In genomic region chr4:137597751-137598493, GRCh38 we compare ENCODE assay signal across 27 cellular contexts.
DNase-seq lines count a peak whose midpoint lies in the region; ATAC-seq, FAIRE-seq and TF ChIP-seq lines count a peak whose summit lies in the region.
"Had no signal": no experiment of that assay in that cellular context is flagged by ENCODE, and none has a peak within 500 bp of the region (broad histone marks: within the 10 kb centered on the region; RNA-seq: fewer than 3 reads in every experiment).

No MANE protein-coding gene starts in this region.

- peaks cover 6% of the 10 kb centered on the region for H3K4me1 Mint-ChIP-seq in astrocyte (ENCODE audit: low read depth, unreplicated experiment)
- H3K4me1 Mint-ChIP-seq in type B pancreatic cell (ENCODE audit: unreplicated experiment) = peaks cover 31% of the 10 kb centered on the region
- H3K4me1 Mint-ChIP-seq: CD4-positive, alpha-beta memory T cell; IgD-negative memory B cell had no signal

- peak; percentile 51 for ATAC-seq in Right ventricle myocardium superior (ENCODE audit: poor library complexity)
- ATAC-seq in left ventricle myocardium superior = peak; percentile 65
- ATAC-seq: GM12878, PC-3 had no signal

- H3K9me3 ChIP-seq in astrocyte (ENCODE audit: insufficient read depth, low read depth, low read length) (no peaks in the 10 kb centered on the region), osteoblast (ENCODE audit: low read depth, low read length) (no peaks in the 10 kb centered on the region)
- H3K9me3 ChIP-seq: BE2C, SJSA1 had no signal

- H3K79me2 ChIP-seq in astrocyte (ENCODE audit: insufficient read depth, low read length) (no peaks in the 10 kb centered on the region), osteoblast (ENCODE audit: insufficient read depth, low read length) (no peaks in the 10 kb centered on the region)

- H2AFZ ChIP-seq in astrocyte (ENCODE audit: low read depth, low read length) (no peak overlapping the region), osteoblast (ENCODE audit: low read length) (no peak overlapping the region)
- H2AFZ ChIP-seq: GM23248 had no signal

- H4K20me1 ChIP-seq in astrocyte (ENCODE audit: insufficient read depth, low read length) (no peaks in the 10 kb centered on the region), osteoblast (ENCODE audit: insufficient read depth, low read length) (no peaks in the 10 kb centered on the region)

- H3K27me3 Mint-ChIP-seq in astrocyte (ENCODE audit: low read depth, unreplicated experiment) = no peaks in the 10 kb centered on the region
- no peaks in the 10 kb centered on the region for H3K27me3 Mint-ChIP-seq in type B pancreatic cell
- H3K27me3 Mint-ChIP-seq: CD4-positive, alpha-beta memory T cell; IgD-negative memory B cell had no signal

- no peak for FAIRE-seq in astrocyte (lab: Jason Lieb, UNC)
- FAIRE-seq: GM12878 had no signal

- H3K36me3 Mint-ChIP-seq in astrocyte (ENCODE audit: low read depth, unreplicated experiment) = no peaks in the 10 kb centered on the region
- no peaks in the 10 kb centered on the region for H3K36me3 Mint-ChIP-seq in type B pancreatic cell
- H3K36me3 Mint-ChIP-seq: CD4-positive, alpha-beta memory T cell; IgD-negative memory B cell had no signal

- no peak overlapping the region for H3K4me2 ChIP-seq in astrocyte (ENCODE audit: low read length)
- H3K4me2 ChIP-seq in osteoblast (ENCODE audit: insufficient read depth, low read length) = peak overlapping the region; percentile 16

- no peaks in the 10 kb centered on the region for H3K27me3 ChIP-seq in astrocyte (ENCODE audit: insufficient read depth, low read length)
- no peaks in the 10 kb centered on the region for H3K27me3 ChIP-seq in osteoblast (ENCODE audit: insufficient read depth, low read length)
- H3K27me3 ChIP-seq: BE2C, SJSA1 had no signal

- H3K36me3 ChIP-seq in astrocyte (ENCODE audit: insufficient read depth, low read length) (no peaks in the 10 kb centered on the region), osteoblast (ENCODE audit: insufficient read depth, low read length) (no peaks in the 10 kb centered on the region)
- H3K36me3 ChIP-seq: BE2C, SJSA1 had no signal

- H3K9ac ChIP-seq in astrocyte (ENCODE audit: low read length) = no peak overlapping the region
- H3K9ac ChIP-seq: GM23248 had no signal

- H3K4me3 Mint-ChIP-seq in astrocyte (ENCODE audit: unreplicated experiment) (no peak overlapping the region), type B pancreatic cell (no peak overlapping the region)
- H3K4me3 Mint-ChIP-seq: CD4-positive, alpha-beta memory T cell; IgD-negative memory B cell had no signal

- intact Hi-C loops in Right ventricle myocardium superior (cut with DNase I) (no loop called here), cardiac septum (cut with DNase I) (no loop called here), left ventricle myocardium superior (cut with micrococcal nuclease) (no loop called here)

- H3K4me1 ChIP-seq in astrocyte (ENCODE audit: insufficient read depth, low read length) = no peaks in the 10 kb centered on the region
- peaks cover 2% of the 10 kb centered on the region for H3K4me1 ChIP-seq in osteoblast (ENCODE audit: insufficient read depth, low read length)

- H3K27ac ChIP-seq in astrocyte (ENCODE audit: low read depth, low read length) = no peak overlapping the region
- no peak overlapping the region for H3K27ac ChIP-seq in osteoblast (ENCODE audit: low read depth, low read length)
- H3K27ac ChIP-seq: GM23248, RWPE1, SJSA1 had no signal

- H3K4me3 ChIP-seq in astrocyte (ENCODE audit: insufficient read depth, low read depth, low read length) (no peak overlapping the region), osteoblast (ENCODE audit: insufficient read depth, low read length) (no peak overlapping the region)
- H3K4me3 ChIP-seq: GM12878, GM23248, SJSA1 had no signal

- H3K27ac Mint-ChIP-seq in astrocyte (ENCODE audit: unreplicated experiment) (no peak overlapping the region), type B pancreatic cell (no peak overlapping the region)
- H3K27ac Mint-ChIP-seq: CD4-positive, alpha-beta memory T cell; IgD-negative memory B cell had no signal

- DNase-seq in Right ventricle myocardium superior = no peak
- DNase-seq in cardiac septum (ENCODE audit: low spot score) = no peak
- DNase-seq in astrocyte (ENCODE audit: low read depth) = peak; percentile 6
- DNase-seq in left ventricle myocardium superior = no peak
- DNase-seq in osteoblast (ENCODE audit: insufficient read length, low spot score, missing footprints) = no peak
- no peak for DNase-seq in stimulated activated naive CD4-positive, alpha-beta T cell treated with Interleukin-2 at 50 U/mL for 16 hours (lab: John Stamatoyannopoulos, UW)
- no peak for DNase-seq in type B pancreatic cell (ENCODE audit: extremely low spot score, unreplicated experiment)
- DNase-seq in NCI-H524 treated with DMSO at 0.1 percent for 48 hours (lab: John Stamatoyannopoulos, UW) = no peak
- DNase-seq: 8988T; BE2C; CD4-positive, alpha-beta memory T cell; EL; GM23248; HCEC 1CT; Kasumi-1; MM.1S; NCI-H1092; NCI-H1436 treated with DMSO at 0.1 percent for 48 hours; NCI-H2029; NCI-H2171 treated with DMSO at 0.1 percent for 48 hours; NCI-H510A; NCI-H82; PC-3 had no signal

- TF ChIP-seq CTCF in astrocyte (IDR thresholded peaks at IDR 0.05; ENCODE audit: insufficient read depth, low read depth, low read length) = no peak
- no peak for TF ChIP-seq CTCF in osteoblast (IDR thresholded peaks at IDR 0.05; ENCODE audit: extremely low read depth, low read depth, low read length)
- TF ChIP-seq CTCF in type B pancreatic cell (conservative IDR thresholded peaks at IDR 0.05) = no peak

- no peaks in the 10 kb centered on the region for H3K9me3 Mint-ChIP-seq in astrocyte (ENCODE audit: unreplicated experiment)
- H3K9me3 Mint-ChIP-seq in type B pancreatic cell = no peaks in the 10 kb centered on the region
